ENCODE assay signal across 34 cellular contexts in the genomic region with DNA sequence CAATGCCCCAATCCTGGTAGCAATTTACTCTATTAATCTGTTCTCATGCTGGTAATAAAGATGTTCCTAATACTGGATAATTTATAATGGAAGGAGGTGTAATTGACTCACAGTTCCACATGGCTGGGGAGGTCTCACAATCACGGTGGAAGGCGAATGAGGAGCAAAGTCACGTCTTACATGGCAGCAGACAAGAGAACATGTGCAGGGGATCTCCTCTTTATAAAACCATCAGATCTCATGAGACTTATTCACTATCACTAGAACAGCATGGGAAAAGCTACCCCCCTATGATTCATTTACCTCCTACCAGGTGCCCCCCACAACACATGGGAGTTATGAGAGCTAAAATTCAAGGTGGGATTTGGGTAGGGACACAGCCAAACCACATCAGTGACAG.
"Had no signal": no experiment of that assay in that cellular context is flagged by ENCODE, and none has a peak within 500 bp of the region (broad histone marks: within the 10 kb centered on the region; RNA-seq: fewer than 3 reads in every experiment).

No MANE protein-coding gene starts in this region.

- H3K4me2 ChIP-seq: KMS-11 had no signal

- H3K27me3 ChIP-seq: MG63 had no signal

- H3K36me3 ChIP-seq: MG63 had no signal

- H3K9ac ChIP-seq: KMS-11 had no signal

- H3K27ac ChIP-seq: KMS-11 had no signal

- DNase-seq: Karpas-422, Kasumi-1, MG63, MM.1S, MV-4-11, NCI-H1048, NCI-H1092, NCI-H1092 treated with DMSO at 0.1 percent for 48 hours, NCI-H1105, NCI-H1105 treated with DMSO at 0.1 percent for 48 hours, NCI-H1417, NCI-H1417 treated with DMSO at 0.1 percent for 48 hours, NCI-H1436, NCI-H1436 treated with DMSO at 0.1 percent for 48 hours, NCI-H146, NCI-H1694, NCI-H1694 treated with DMSO at 0.1 percent for 48 hours, NCI-H187, NCI-H187 treated with DMSO at 0.1 percent for 48 hours, NCI-H1930, NCI-H2029, NCI-H2029 treated with DMSO at 0.1 percent for 48 hours, NCI-H2081, NCI-H2081 treated with DMSO at 0.1 percent for 48 hours, NCI-H2107, NCI-H2171, NCI-H2171 treated with DMSO at 0.1 percent for 48 hours, NCI-H2227 treated with DMSO at 0.1 percent for 48 hours, NCI-H226, NCI-H345, NCI-H446, NCI-H446 treated with DMSO at 0.1 percent for 48 hours, NCI-H510A had no signal

- H3K9me3 ChIP-seq: MG63 had no signal

- H3K4me3 ChIP-seq: MG63 had no signal
